In genomic region chr6:127606131-127606562, GRCh38 we compare ENCODE assay signal across 9 cellular contexts. TPM values are rescaled to one million over a fixed set of nuclear protein-coding genes. Genes with fewer than 3 reads are reported as not detected.
DNase-seq lines count a peak whose midpoint lies in the region; ATAC-seq and TF ChIP-seq lines count a peak whose summit lies in the region.
"Had no signal": no experiment of that assay in that cellular context is flagged by ENCODE, and none has a peak within 500 bp of the region (broad histone marks: within the 10 kb centered on the region; RNA-seq: fewer than 3 reads in every experiment).

No MANE protein-coding gene starts in this region.

- H3K9me3 ChIP-seq in naive thymus-derived CD4-positive, alpha-beta T cell (ENCODE audit: control insufficient read depth in 2 of 3, low read length in 3 of 3), result peaks cover 0 to 5% (median 0%) of the 10 kb centered on the region in 3 experiments

- DNase-seq in GM13977 (ENCODE audit: low spot score) (peak; percentile 10), NCI-H2107 treated with DMSO at 0.1 percent for 48 hours (lab: John Stamatoyannopoulos, UW; ENCODE audit: unreplicated experiment) (peak; percentile 48), astrocyte of the cerebellum (ENCODE audit: low read depth) (peak; percentile 46)
- DNase-seq in naive thymus-derived CD4-positive, alpha-beta T cell, result peak in 5 of 9 donors; percentile 7 to 30 (median 22)
- no peak for DNase-seq in activated CD4-positive, CD25-positive, alpha-beta regulatory T cell treated with anti-CD3 and anti-CD28 coated beads, Interleukin-2, amount 50 U/mL, for 72 hours

- H3K27ac Mint-ChIP-seq in naive thymus-derived CD4-positive, alpha-beta T cell, result no peak overlapping the region
- H3K27ac Mint-ChIP-seq: memory B cell had no signal

- H3K4me1 Mint-ChIP-seq in naive thymus-derived CD4-positive, alpha-beta T cell, result no peaks in the 10 kb centered on the region
- H3K4me1 Mint-ChIP-seq: memory B cell had no signal

- peaks cover 0 to 14% (median 4%) of the 10 kb centered on the region in 11 donors for H3K9me3 Mint-ChIP-seq in naive thymus-derived CD4-positive, alpha-beta T cell

- no peaks in the 10 kb centered on the region for H3K36me3 Mint-ChIP-seq in naive thymus-derived CD4-positive, alpha-beta T cell
- H3K36me3 Mint-ChIP-seq: memory B cell had no signal

- in situ Hi-C loops in GM13977 (cut with MboI; ENCODE audit: low pct_unique_long_range_greater_than_20kb, low sequenced_read_pairs, unreplicated experiment) (no loop called here), astrocyte of the cerebellum (cut with HindIII; ENCODE audit: low sequenced_read_pairs) (no loop called here)

- no peak for ATAC-seq in naive thymus-derived CD4-positive, alpha-beta T cell
- ATAC-seq in HG02763 (IDR thresholded peaks at IDR 0.05; ENCODE audit: unreplicated experiment) (no peak), GM18870 (IDR thresholded peaks at IDR 0.05; ENCODE audit: unreplicated experiment) (no peak), HG03095 (IDR thresholded peaks at IDR 0.05; ENCODE audit: unreplicated experiment) (no peak)

- TF ChIP-seq CTCF in GM13977 (IDR thresholded peaks at IDR 0.05; ENCODE audit: extremely low read depth, insufficient read depth, missing control alignments), result peak; percentile 11
- peak; percentile 44 for TF ChIP-seq CTCF in astrocyte of the cerebellum (IDR thresholded peaks at IDR 0.05; ENCODE audit: low read depth, low read length, missing control alignments)

- no peaks in the 10 kb centered on the region for H3K36me3 ChIP-seq in naive thymus-derived CD4-positive, alpha-beta T cell (ENCODE audit: control insufficient read depth in 2 of 3, insufficient read depth in 3 of 3, low read length in 3 of 3)

- intact Hi-C loops in naive thymus-derived CD4-positive, alpha-beta T cell (cut with micrococcal nuclease), result loop anchor here (1.0 to 10.0 kb wide), 5 partner anchors 721 to 1765 kb away; partner anchors contain the start of gene PTPRK (in 1 of the 2)

- H3K27ac ChIP-seq in naive thymus-derived CD4-positive, alpha-beta T cell (ENCODE audit: low read depth, low read length), result no peak overlapping the region

- H3K4me3 ChIP-seq in astrocyte of the cerebellum (ENCODE audit: low read depth, low read length), result no peak overlapping the region
- H3K4me3 ChIP-seq in naive thymus-derived CD4-positive, alpha-beta T cell (ENCODE audit: low read length), result no peak overlapping the region

- H3K4me3 Mint-ChIP-seq in naive thymus-derived CD4-positive, alpha-beta T cell, result no peak overlapping the region
- H3K4me3 Mint-ChIP-seq: memory B cell had no signal

- no peaks in the 10 kb centered on the region for H3K4me1 ChIP-seq in naive thymus-derived CD4-positive, alpha-beta T cell (ENCODE audit: control insufficient read depth in 2 of 2, insufficient read depth in 2 of 2, low read length in 2 of 2)

- POLR2A ChIA-PET in naive thymus-derived CD4-positive, alpha-beta T cell (lab: Charles Lee), result no interaction called here

- peaks cover 0 to 14% (median 4%) of the 10 kb centered on the region in 5 donors for H3K27me3 Mint-ChIP-seq in naive thymus-derived CD4-positive, alpha-beta T cell
- H3K27me3 Mint-ChIP-seq: memory B cell had no signal

- no peaks in the 10 kb centered on the region for H3K27me3 ChIP-seq in naive thymus-derived CD4-positive, alpha-beta T cell (ENCODE audit: control insufficient read depth in 2 of 2, insufficient read depth in 2 of 2, low read length in 2 of 2)

- CTCF ChIA-PET in naive thymus-derived CD4-positive, alpha-beta T cell (lab: Charles Lee), result interaction anchor here (0.7 kb wide), 1 partner anchor 32 kb away, joined by 4 read pairs; no protein-coding TSS in a partner anchor

RNA-seq across cellular contexts. Expression of gene C6orf58, which starts 29.2 kb away (rescaled TPM):
- total RNA-seq in naive thymus-derived CD4-positive, alpha-beta T cell, result not detected
- not detected for polyA plus RNA-seq in naive thymus-derived CD4-positive, alpha-beta T cell
